ENCODE assay signal across 1 cellular context in genomic region chr19:13831560-13832056, GRCh38.
TF ChIP-seq lines count a peak whose summit lies in the region.

No MANE protein-coding gene starts in this region.

TF ChIP-seq in endothelial cell of umbilical vein, 7 proteins besides CTCF, POLR2A, EP300 and RAD21:
- TF ChIP-seq FOS (IDR thresholded peaks at IDR 0.05; ENCODE audit: borderline replicate concordance, insufficient read depth, low read length) (no peak), EZH2 (IDR thresholded peaks at IDR 0.05; ENCODE audit: borderline replicate concordance, low read depth, low read length, severe bottlenecking) (no peak), POLR2AphosphoS5 (IDR thresholded peaks at IDR 0.05; ENCODE audit: insufficient read depth, low read depth, low read length) (peak; percentile 65), GATA2 (IDR thresholded peaks at IDR 0.05; ENCODE audit: insufficient read depth, insufficient read length, low read depth, low read length) (no peak), MYC (IDR thresholded peaks at IDR 0.05; ENCODE audit: low read depth, low read length) (no peak)
